Comparison of ENCODE assay signal across 1 cellular context in genomic region chrX:47186096-47186740, GRCh38.
TF ChIP-seq lines count a peak whose summit lies in the region.

No MANE protein-coding gene starts in this region.

TF ChIP-seq in GM12878, 131 proteins besides CTCF, POLR2A, EP300 and RAD21:
- TF ChIP-seq KDM1A (IDR thresholded peaks at IDR 0.05; ENCODE audit: borderline replicate concordance), result no peak
- TF ChIP-seq RELB (IDR thresholded peaks at IDR 0.05; ENCODE audit: low read depth), result no peak
- no peak for TF ChIP-seq RFX5 (IDR thresholded peaks at IDR 0.05; ENCODE audit: low read depth, low read length)
- no peak for TF ChIP-seq SKIL (IDR thresholded peaks at IDR 0.05; ENCODE audit: low read depth, poor library complexity, severe bottlenecking)
- TF ChIP-seq E4F1 (IDR thresholded peaks at IDR 0.05; ENCODE audit: borderline replicate concordance, partially characterized antibody), result no peak
- TF ChIP-seq GABPA (IDR thresholded peaks at IDR 0.05; ENCODE audit: low read depth), result no peak
- no peak for TF ChIP-seq ZNF207 (IDR thresholded peaks at IDR 0.05; ENCODE audit: borderline replicate concordance)
- TF ChIP-seq NFYA (IDR thresholded peaks at IDR 0.05; ENCODE audit: borderline replicate concordance, low read depth, low read length), result no peak
TF ChIP-seq in GM12878: peak in this region for 0.
